28 cellular contexts compared by ENCODE assay signal in genomic region chr20:40675599-40676221, GRCh38. TPM values are rescaled to one million over a fixed set of nuclear protein-coding genes. Genes with fewer than 3 reads are reported as not detected.
"Had no signal": no experiment of that assay in that cellular context is flagged by ENCODE, and none has a peak within 500 bp of the region (broad histone marks: within the 10 kb centered on the region; RNA-seq: fewer than 3 reads in every experiment).

No MANE protein-coding gene starts in this region.

- H3K4me1 ChIP-seq: right atrium auricular region, uterus had no signal

- H3K4me3 Mint-ChIP-seq: activated CD4-positive, alpha-beta memory T cell treated with anti-CD3 and anti-CD28 coated beads for 36 hours; activated naive CD4-positive, alpha-beta T cell treated with anti-CD3 and anti-CD28 coated beads, Interleukin-2, amount 50 U/mL, for 24 hours; activated naive CD8-positive, alpha-beta T cell treated with anti-CD3 and anti-CD28 coated beads, Interleukin-2, amount 50 U/mL, for 24 hours; activated T-helper 1 cell treated with anti-CD3 and anti-CD28 coated beads, Interleukin-12 subunit alpha, Interleukin-12 subunit beta, Interleukin-2, Interleukin-4 antibody, amounts not matched to agents 30 ng/mL and 10 ng/mL and 1 ng/mL, durations not matched to agents 14 hours and 24 hours and 36 hours; memory B cell; naive thymus-derived CD4-positive, alpha-beta T cell; T-helper 1 cell treated with Interleukin-12 subunit alpha and Interleukin-12 subunit beta and Interleukin-4 antibody, amounts not matched to agents 30 μg/mL and 1 μg/mL, for 36 hours had no signal

- H3K36me3 Mint-ChIP-seq: activated CD4-positive, alpha-beta memory T cell treated with anti-CD3 and anti-CD28 coated beads for 36 hours; activated naive CD4-positive, alpha-beta T cell treated with anti-CD3 and anti-CD28 coated beads, Interleukin-2, amount 50 U/mL, for 24 hours; memory B cell; naive thymus-derived CD4-positive, alpha-beta T cell had no signal

- ATAC-seq: activated CD4-positive, CD25-positive, alpha-beta regulatory T cell treated with anti-CD3 and anti-CD28 coated beads, Interleukin-2, amount 50 U/mL, for 24 hours; activated naive CD8-positive, alpha-beta T cell treated with anti-CD3 and anti-CD28 coated beads, Interleukin-2, amount 50 U/mL, for 24 hours; naive thymus-derived CD4-positive, alpha-beta T cell; stimulated activated naive CD8-positive, alpha-beta T cell treated with anti-CD3 and anti-CD28 coated beads, Interleukin-15, Interleukin-2, amounts not matched to agents 100 U/mL and 50 U/mL, for 24 hours had no signal

- H3K27ac Mint-ChIP-seq: activated CD4-positive, alpha-beta memory T cell treated with anti-CD3 and anti-CD28 coated beads for 36 hours; activated naive CD4-positive, alpha-beta T cell treated with anti-CD3 and anti-CD28 coated beads, Interleukin-2, amount 50 U/mL, for 24 hours; activated naive CD8-positive, alpha-beta T cell treated with anti-CD3 and anti-CD28 coated beads, Interleukin-2, amount 50 U/mL, for 24 hours; activated T-helper 1 cell treated with anti-CD3 and anti-CD28 coated beads, Interleukin-12 subunit alpha, Interleukin-12 subunit beta, Interleukin-2, Interleukin-4 antibody, amounts not matched to agents 30 ng/mL and 10 ng/mL and 1 ng/mL, durations not matched to agents 14 hours and 24 hours and 36 hours; memory B cell; naive thymus-derived CD4-positive, alpha-beta T cell; T-helper 1 cell treated with Interleukin-12 subunit alpha and Interleukin-12 subunit beta and Interleukin-4 antibody, amounts not matched to agents 30 μg/mL and 1 μg/mL, for 36 hours had no signal

- H3K9me3 Mint-ChIP-seq: activated CD4-positive, alpha-beta memory T cell treated with anti-CD3 and anti-CD28 coated beads for 36 hours; activated naive CD4-positive, alpha-beta T cell treated with anti-CD3 and anti-CD28 coated beads, Interleukin-2, amount 50 U/mL, for 24 hours; activated naive CD8-positive, alpha-beta T cell treated with anti-CD3 and anti-CD28 coated beads, Interleukin-2, amount 50 U/mL, for 24 hours; activated T-helper 1 cell treated with anti-CD3 and anti-CD28 coated beads, Interleukin-12 subunit alpha, Interleukin-12 subunit beta, Interleukin-2, Interleukin-4 antibody, amounts not matched to agents 30 ng/mL and 10 ng/mL and 1 ng/mL, durations not matched to agents 14 hours and 24 hours and 36 hours; memory B cell; T-helper 1 cell treated with Interleukin-12 subunit alpha and Interleukin-12 subunit beta and Interleukin-4 antibody, amounts not matched to agents 30 μg/mL and 1 μg/mL, for 36 hours had no signal

- H3K27ac ChIP-seq: epithelial cell of prostate, ovary, testis, uterus, VCaP had no signal

- H3K9me3 ChIP-seq: esophagus squamous epithelium, ovary, right atrium auricular region, testis, uterus had no signal

- H3K36me3 ChIP-seq: esophagus squamous epithelium, ovary, right atrium auricular region, uterus had no signal

- H3K4me1 Mint-ChIP-seq: activated naive CD4-positive, alpha-beta T cell treated with anti-CD3 and anti-CD28 coated beads, Interleukin-2, amount 50 U/mL, for 24 hours; activated naive CD8-positive, alpha-beta T cell treated with anti-CD3 and anti-CD28 coated beads, Interleukin-2, amount 50 U/mL, for 24 hours; memory B cell had no signal

- H3K4me3 ChIP-seq: esophagus squamous epithelium, ovary, right atrium auricular region, testis, uterus had no signal

- DNase-seq: activated CD4-positive, alpha-beta memory T cell treated with anti-CD3 and anti-CD28 coated beads for 36 hours; activated CD4-positive, alpha-beta T cell treated with anti-CD3 and anti-CD28 coated beads for 48 hours; activated CD8-positive, alpha-beta memory T cell treated with anti-CD3 and anti-CD28 coated beads, Interleukin-2, amount 50 U/mL, for 4 hours; activated effector memory CD4-positive, alpha-beta T cell treated with anti-CD3 and anti-CD28 coated beads, Interleukin-2, amount 50 U/mL, for 16 hours; activated naive CD8-positive, alpha-beta T cell treated with anti-CD3 and anti-CD28 coated beads, Interleukin-2, amount 50 U/mL, for 24 hours; activated T-cell treated with anti-CD3 and anti-CD28 coated beads, Interleukin-2, amount 50 U/mL, for 1 hour; amygdala; central memory CD4-positive, alpha-beta T cell; esophagus squamous epithelium; foreskin melanocyte; kidney glomerular epithelial cell; midbrain; naive thymus-derived CD4-positive, alpha-beta T cell; ovary; stimulated activated CD4-positive, alpha-beta T cell treated with anti-CD3 and anti-CD28 coated beads, Interleukin-2, amount 100 ng/mL, for 48 hours; stimulated activated naive CD8-positive, alpha-beta T cell treated with anti-CD3 and anti-CD28 coated beads, Interleukin-15, Interleukin-2, amounts not matched to agents 100 U/mL and 50 U/mL, for 24 hours; T-helper 9 cell; testis; trophoblast cell; uterus had no signal

- H3K27me3 ChIP-seq: esophagus squamous epithelium, ovary, right atrium auricular region, testis, uterus had no signal

RNA-seq across cellular contexts. Expression of gene MAFB, which starts 13.3 kb away (rescaled TPM):
- total RNA-seq: activated CD4-positive, alpha-beta memory T cell treated with anti-CD3 and anti-CD28 coated beads for 36 hours had no signal
